ENCODE assay signal across 16 cellular contexts in genomic region chr11:106398396-106399074, GRCh38.
DNase-seq lines count a peak whose midpoint lies in the region; ATAC-seq and TF ChIP-seq lines count a peak whose summit lies in the region.
"Had no signal": no experiment of that assay in that cellular context is flagged by ENCODE, and none has a peak within 500 bp of the region (broad histone marks: within the 10 kb centered on the region; RNA-seq: fewer than 3 reads in every experiment).

No MANE protein-coding gene starts in this region.

- no peaks in the 10 kb centered on the region for H3K36me3 ChIP-seq in sigmoid colon

- no peaks in the 10 kb centered on the region for H3K27me3 ChIP-seq in sigmoid colon

- intact Hi-C loops in sigmoid colon (cut with DNase I): no loop called here
- intact Hi-C loops in natural killer cell (cut with micrococcal nuclease): no loop called here
- intact Hi-C loops in activated T-helper 1 cell treated with anti-CD3 and anti-CD28 coated beads, Interleukin-12 subunit alpha, Interleukin-12 subunit beta, Interleukin-2, Interleukin-4 antibody, amounts not matched to agents 30 ng/mL and 10 ng/mL and 1 ng/mL, durations not matched to agents 14 hours and 24 hours and 36 hours (cut with micrococcal nuclease): no loop called here

- H3K27ac ChIP-seq in sigmoid colon: peak overlapping the region in 3 of 4 donors; percentile 37 to 53 (median 42)

- peaks cover 0 to 4% (median 0%) of the 10 kb centered on the region in 4 donors for H3K9me3 ChIP-seq in sigmoid colon

- H3K9me3 Mint-ChIP-seq in natural killer cell: peaks cover 12 to 14% of the 10 kb centered on the region in 2 donors
- peaks cover 7% of the 10 kb centered on the region for H3K9me3 Mint-ChIP-seq in activated T-helper 1 cell treated with anti-CD3 and anti-CD28 coated beads, Interleukin-12 subunit alpha, Interleukin-12 subunit beta, Interleukin-2, Interleukin-4 antibody, amounts not matched to agents 30 ng/mL and 10 ng/mL and 1 ng/mL, durations not matched to agents 14 hours and 24 hours and 36 hours

- DNase-seq in GM04504 (ENCODE audit: low read depth): peak; percentile 17
- peak; percentile 17 for DNase-seq in hepatic stellate cell (ENCODE audit: low spot score)
- no peak for DNase-seq in sigmoid colon
- no peak for DNase-seq in natural killer cell
- no peak for DNase-seq in activated T-helper 1 cell treated with anti-CD3 and anti-CD28 coated beads, Interleukin-12 subunit alpha, Interleukin-12 subunit beta, Interleukin-2, Interleukin-4 antibody, amounts not matched to agents 30 ng/mL and 10 ng/mL and 1 ng/mL, durations not matched to agents 14 hours and 24 hours and 36 hours (ENCODE audit: low spot score)
- DNase-seq in SIG-M5 (lab: John Stamatoyannopoulos, UW): no peak
- DNase-seq: activated CD4-positive, alpha-beta T cell treated with anti-CD3 and anti-CD28 coated beads for 48 hours; central memory CD4-positive, alpha-beta T cell; erythroblast; naive thymus-derived CD4-positive, alpha-beta T cell; NCI-H1694; NCI-H774; stimulated activated naive CD4-positive, alpha-beta T cell had no signal

- 49 to 59% methylated on average over 5 of the region's 5 CpGs for WGBS in sigmoid colon, 2 donors

- no peak overlapping the region for H3K27ac Mint-ChIP-seq in natural killer cell
- H3K27ac Mint-ChIP-seq in activated T-helper 1 cell treated with anti-CD3 and anti-CD28 coated beads, Interleukin-12 subunit alpha, Interleukin-12 subunit beta, Interleukin-2, Interleukin-4 antibody, amounts not matched to agents 30 ng/mL and 10 ng/mL and 1 ng/mL, durations not matched to agents 14 hours and 24 hours and 36 hours: no peak overlapping the region
- H3K27ac Mint-ChIP-seq: naive thymus-derived CD4-positive, alpha-beta T cell had no signal

- no peaks in the 10 kb centered on the region for H3K4me1 Mint-ChIP-seq in natural killer cell
- no peaks in the 10 kb centered on the region for H3K4me1 Mint-ChIP-seq in activated T-helper 1 cell treated with anti-CD3 and anti-CD28 coated beads, Interleukin-12 subunit alpha, Interleukin-12 subunit beta, Interleukin-2, Interleukin-4 antibody, amounts not matched to agents 30 ng/mL and 10 ng/mL and 1 ng/mL, durations not matched to agents 14 hours and 24 hours and 36 hours (ENCODE audit: low read depth)
- H3K4me1 Mint-ChIP-seq: IgD-negative memory B cell; naive thymus-derived CD4-positive, alpha-beta T cell had no signal

- no peak overlapping the region for H3K4me3 Mint-ChIP-seq in natural killer cell
- no peak overlapping the region for H3K4me3 Mint-ChIP-seq in activated T-helper 1 cell treated with anti-CD3 and anti-CD28 coated beads, Interleukin-12 subunit alpha, Interleukin-12 subunit beta, Interleukin-2, Interleukin-4 antibody, amounts not matched to agents 30 ng/mL and 10 ng/mL and 1 ng/mL, durations not matched to agents 14 hours and 24 hours and 36 hours
- H3K4me3 Mint-ChIP-seq: IgD-negative memory B cell; naive thymus-derived CD4-positive, alpha-beta T cell had no signal

- H3K36me3 Mint-ChIP-seq in natural killer cell: no peaks in the 10 kb centered on the region
- no peaks in the 10 kb centered on the region for H3K36me3 Mint-ChIP-seq in activated T-helper 1 cell treated with anti-CD3 and anti-CD28 coated beads, Interleukin-12 subunit alpha, Interleukin-12 subunit beta, Interleukin-2, Interleukin-4 antibody, amounts not matched to agents 30 ng/mL and 10 ng/mL and 1 ng/mL, durations not matched to agents 14 hours and 24 hours and 36 hours (ENCODE audit: low read depth)
- H3K36me3 Mint-ChIP-seq: IgD-negative memory B cell had no signal

- no peak for TF ChIP-seq POLR2A in sigmoid colon (IDR thresholded peaks at IDR 0.05)

- TF ChIP-seq CTCF in sigmoid colon (IDR thresholded peaks at IDR 0.05): no peak
- TF ChIP-seq CTCF in natural killer cell (IDR thresholded peaks at IDR 0.05): no peak

- no peaks in the 10 kb centered on the region for H3K27me3 Mint-ChIP-seq in natural killer cell (ENCODE audit: low read depth in 2 of 2)
- H3K27me3 Mint-ChIP-seq in activated T-helper 1 cell treated with anti-CD3 and anti-CD28 coated beads, Interleukin-12 subunit alpha, Interleukin-12 subunit beta, Interleukin-2, Interleukin-4 antibody, amounts not matched to agents 30 ng/mL and 10 ng/mL and 1 ng/mL, durations not matched to agents 14 hours and 24 hours and 36 hours (ENCODE audit: insufficient read depth): no peaks in the 10 kb centered on the region
- H3K27me3 Mint-ChIP-seq: naive thymus-derived CD4-positive, alpha-beta T cell had no signal

- TF ChIP-seq EP300 in sigmoid colon (IDR thresholded peaks at IDR 0.05): no peak

- ATAC-seq in SK-N-SH treated with all-trans-retinoic acid at 6 μM for 48 hours (peak; percentile 40), natural killer cell (no peak), GM21717 (IDR thresholded peaks at IDR 0.05; ENCODE audit: unreplicated experiment) (no peak)
- ATAC-seq: naive thymus-derived CD4-positive, alpha-beta T cell had no signal

- H3K4me3 ChIP-seq in sigmoid colon: no peak overlapping the region

- peaks cover 0 to 22% (median 19%) of the 10 kb centered on the region in 4 donors for H3K4me1 ChIP-seq in sigmoid colon

TF ChIP-seq in SK-N-SH treated with all-trans-retinoic acid at 6 μM for 48 hours, 23 proteins besides CTCF, POLR2A, EP300 and RAD21 (continues in another document):
- TF ChIP-seq ESRRG (CRISPR knock-in tag; IDR thresholded peaks at IDR 0.05) (no peak), POU6F1 (CRISPR knock-in tag; IDR thresholded peaks at IDR 0.05; ENCODE audit: borderline replicate concordance, low read depth) (no peak), ZNF8 (CRISPR knock-in tag; IDR thresholded peaks at IDR 0.05) (no peak), ZC3H10 (CRISPR knock-in tag; IDR thresholded peaks at IDR 0.05) (no peak)
- TF ChIP-seq, protein P1, sequence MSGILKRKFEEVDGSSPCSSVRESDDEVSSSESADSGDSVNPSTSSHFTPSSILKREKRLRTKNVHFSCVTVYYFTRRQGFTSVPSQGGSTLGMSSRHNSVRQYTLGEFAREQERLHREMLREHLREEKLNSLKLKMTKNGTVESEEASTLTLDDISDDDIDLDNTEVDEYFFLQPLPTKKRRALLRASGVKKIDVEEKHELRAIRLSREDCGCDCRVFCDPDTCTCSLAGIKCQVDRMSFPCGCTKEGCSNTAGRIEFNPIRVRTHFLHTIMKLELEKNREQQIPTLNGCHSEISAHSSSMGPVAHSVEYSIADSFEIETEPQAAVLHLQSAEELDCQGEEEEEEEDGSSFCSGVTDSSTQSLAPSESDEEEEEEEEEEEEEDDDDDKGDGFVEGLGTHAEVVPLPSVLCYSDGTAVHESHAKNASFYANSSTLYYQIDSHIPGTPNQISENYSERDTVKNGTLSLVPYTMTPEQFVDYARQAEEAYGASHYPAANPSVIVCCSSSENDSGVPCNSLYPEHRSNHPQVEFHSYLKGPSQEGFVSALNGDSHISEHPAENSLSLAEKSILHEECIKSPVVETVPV (CRISPR knock-in tag; IDR thresholded peaks at IDR 0.05): no peak
- TF ChIP-seq, protein P2, sequence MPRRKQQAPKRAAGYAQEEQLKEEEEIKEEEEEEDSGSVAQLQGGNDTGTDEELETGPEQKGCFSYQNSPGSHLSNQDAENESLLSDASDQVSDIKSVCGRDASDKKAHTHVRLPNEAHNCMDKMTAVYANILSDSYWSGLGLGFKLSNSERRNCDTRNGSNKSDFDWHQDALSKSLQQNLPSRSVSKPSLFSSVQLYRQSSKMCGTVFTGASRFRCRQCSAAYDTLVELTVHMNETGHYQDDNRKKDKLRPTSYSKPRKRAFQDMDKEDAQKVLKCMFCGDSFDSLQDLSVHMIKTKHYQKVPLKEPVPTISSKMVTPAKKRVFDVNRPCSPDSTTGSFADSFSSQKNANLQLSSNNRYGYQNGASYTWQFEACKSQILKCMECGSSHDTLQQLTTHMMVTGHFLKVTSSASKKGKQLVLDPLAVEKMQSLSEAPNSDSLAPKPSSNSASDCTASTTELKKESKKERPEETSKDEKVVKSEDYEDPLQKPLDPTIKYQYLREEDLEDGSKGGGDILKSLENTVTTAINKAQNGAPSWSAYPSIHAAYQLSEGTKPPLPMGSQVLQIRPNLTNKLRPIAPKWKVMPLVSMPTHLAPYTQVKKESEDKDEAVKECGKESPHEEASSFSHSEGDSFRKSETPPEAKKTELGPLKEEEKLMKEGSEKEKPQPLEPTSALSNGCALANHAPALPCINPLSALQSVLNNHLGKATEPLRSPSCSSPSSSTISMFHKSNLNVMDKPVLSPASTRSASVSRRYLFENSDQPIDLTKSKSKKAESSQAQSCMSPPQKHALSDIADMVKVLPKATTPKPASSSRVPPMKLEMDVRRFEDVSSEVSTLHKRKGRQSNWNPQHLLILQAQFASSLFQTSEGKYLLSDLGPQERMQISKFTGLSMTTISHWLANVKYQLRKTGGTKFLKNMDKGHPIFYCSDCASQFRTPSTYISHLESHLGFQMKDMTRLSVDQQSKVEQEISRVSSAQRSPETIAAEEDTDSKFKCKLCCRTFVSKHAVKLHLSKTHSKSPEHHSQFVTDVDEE (CRISPR knock-in tag; IDR thresholded peaks at IDR 0.05): no peak
- TF ChIP-seq, protein P3, sequence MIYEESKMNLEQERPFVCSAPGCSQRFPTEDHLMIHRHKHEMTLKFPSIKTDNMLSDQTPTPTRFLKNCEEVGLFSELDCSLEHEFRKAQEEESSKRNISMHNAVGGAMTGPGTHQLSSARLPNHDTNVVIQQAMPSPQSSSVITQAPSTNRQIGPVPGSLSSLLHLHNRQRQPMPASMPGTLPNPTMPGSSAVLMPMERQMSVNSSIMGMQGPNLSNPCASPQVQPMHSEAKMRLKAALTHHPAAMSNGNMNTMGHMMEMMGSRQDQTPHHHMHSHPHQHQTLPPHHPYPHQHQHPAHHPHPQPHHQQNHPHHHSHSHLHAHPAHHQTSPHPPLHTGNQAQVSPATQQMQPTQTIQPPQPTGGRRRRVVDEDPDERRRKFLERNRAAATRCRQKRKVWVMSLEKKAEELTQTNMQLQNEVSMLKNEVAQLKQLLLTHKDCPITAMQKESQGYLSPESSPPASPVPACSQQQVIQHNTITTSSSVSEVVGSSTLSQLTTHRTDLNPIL (CRISPR knock-in tag; IDR thresholded peaks at IDR 0.05; ENCODE audit: low read depth): no peak

Comparison
In these comparisons a context has a peak if more than half of its experiments do, and no peak if none do; other contexts are left out.
1. DNase-seq: peak in GM04504 (single experiment) and hepatic stellate cell (single experiment); none in sigmoid colon (single experiment), natural killer cell (single experiment), activated T-helper 1 cell treated with anti-CD3 and anti-CD28 coated beads, Interleukin-12 subunit alpha, Interleukin-12 subunit beta, Interleukin-2, Interleukin-4 antibody, amounts not matched to agents 30 ng/mL and 10 ng/mL and 1 ng/mL, durations not matched to agents 14 hours and 24 hours and 36 hours (single experiment) and SIG-M5 (single experiment).